In genomic region chr11:62555464-62556092, GRCh38 we compare ENCODE assay signal across 8 cellular contexts. TPM values are rescaled to one million over a fixed set of nuclear protein-coding genes. Genes with fewer than 3 reads are reported as not detected.
DNase-seq lines count a peak whose midpoint lies in the region; ATAC-seq, FAIRE-seq and TF ChIP-seq lines count a peak whose summit lies in the region.

No MANE protein-coding gene starts in this region.

- CTCF ChIA-PET in K562 (lab: Yijun Ruan, JAX; ENCODE audit: low intra/inter-chr PET ratio), result interaction anchor here (0.6 kb wide), 2 partner anchors 162 to 163 kb away, joined by 3 to 4 read pairs; no protein-coding TSS in a partner anchor

- TF ChIP-seq CTCF in K562 (IDR thresholded peaks at IDR 0.05 in 2 of 3, conservative IDR thresholded peaks at IDR 0.05 in 1 of 3; ENCODE audit: insufficient read depth in 2 of 3, low read depth in 1 of 3, low read length in 3 of 3), result no peak
- TF ChIP-seq CTCF in left lung (IDR thresholded peaks at IDR 0.05), result no peak

- no peak overlapping the region for H2AFZ ChIP-seq in K562 (ENCODE audit: low read depth, low read length)

- H3K36me3 ChIP-seq in K562 (ENCODE audit: control insufficient read depth, insufficient read depth, low read length) (peaks cover 42% of the 10 kb centered on the region), left lung (peaks cover 0 to 35% of the 10 kb centered on the region in 2 donors), thymus (ENCODE audit: control insufficient read depth, insufficient read depth) (peaks cover 23% of the 10 kb centered on the region)

- POLR2A ChIA-PET in K562 (lab: Yijun Ruan, JAX), result interaction anchor here (0.6 to 2.9 kb wide), 5 partner anchors 9 to 131 kb away, joined by 3 to 17 read pairs (median 3); partner anchors contain the start of gene AHNAK

- in situ Hi-C loops in K562 (cut with MboI), result loop anchor here (5.0 to 10.0 kb wide), 2 partner anchors 133 to 161 kb away; no protein-coding TSS in a partner anchor

- intact Hi-C loops in K562 (cut with micrococcal nuclease) (no loop called here), left lung (cut with DNase I) (no loop called here)

- H4K20me1 ChIP-seq in K562 (replicated peaks; ENCODE audit: control insufficient read depth, insufficient read depth, low read length), result no peaks in the 10 kb centered on the region; the same call in 1 of the 2 replicates

- TF ChIP-seq EP300 in K562 (IDR thresholded peaks at IDR 0.05; ENCODE audit: low read length), result no peak

- BruUV-seq in K562 (replicated peaks; lab: Mats Ljungman, UMichigan), result no TSS peak

- no peaks in the 10 kb centered on the region for H3K9me3 ChIP-seq in K562 (replicated peaks; ENCODE audit: control insufficient read depth, insufficient read depth, low read depth, low read length)
- no peaks in the 10 kb centered on the region for H3K9me3 ChIP-seq in left lung
- H3K9me3 ChIP-seq in thymus (ENCODE audit: control insufficient read depth), result no peaks in the 10 kb centered on the region

- no peaks in the 10 kb centered on the region for H3K27me3 ChIP-seq in K562 (ENCODE audit: control insufficient read depth in 2 of 2, insufficient read depth in 2 of 2, low read length in 2 of 2)
- H3K27me3 ChIP-seq in left lung, result no peaks in the 10 kb centered on the region
- H3K27me3 ChIP-seq in thymus (ENCODE audit: control insufficient read depth, insufficient read depth), result no peaks in the 10 kb centered on the region

- H3K4me3 ChIP-seq in K562 (no peak overlapping the region), left lung (peak overlapping the region in 1 of 2 donors; percentile 6), thymus (ENCODE audit: low read length) (no peak overlapping the region)

- 37% methylated on average over 4 of the region's 4 CpGs for WGBS in K562 (ENCODE audit: insufficient coverage, low coverage, missing lambda C conversion rate)
- WGBS in thymus, result 1% methylated on average over 4 of the region's 4 CpGs

- peak overlapping the region; percentile 13 to 81; a peak in 2 of 4 replicates for H3K9ac ChIP-seq in K562 (ENCODE audit: insufficient read depth in 1 of 2, low read depth in 2 of 2, low read length in 2 of 2)

- peaks cover 65 to 68% of the 10 kb centered on the region in 2 experiments for H3K4me1 ChIP-seq in K562 (replicated peaks in 1 of 2; ENCODE audit: control insufficient read depth in 2 of 2, insufficient read depth in 2 of 2, low read length in 2 of 2)
- H3K4me1 ChIP-seq in left lung, result peaks cover 57 to 96% of the 10 kb centered on the region in 2 donors
- H3K4me1 ChIP-seq in thymus (ENCODE audit: control insufficient read depth, insufficient read depth, low read length), result peaks cover 49% of the 10 kb centered on the region

- peak overlapping the region; percentile 44; the same call in 1 of the 2 replicates for H3K4me2 ChIP-seq in K562 (ENCODE audit: insufficient read depth, low read length)

- no peak for TF ChIP-seq RAD21 in K562 (CRISPR knock-in tag; conservative IDR thresholded peaks at IDR 0.05 in 1 of 2, IDR thresholded peaks at IDR 0.05 in 1 of 2)

- peak; percentile 81 for DNase-seq in SIG-M5 treated with dmso at 0.1 percent for 504 hours (lab: John Stamatoyannopoulos, UW; ENCODE audit: unreplicated experiment)
- peak in 2 of 4 experiments; percentile 56 to 63 for DNase-seq in K562 (ENCODE audit: extremely low read depth in 1 of 4, low spot score in 3 of 4)
- DNase-seq in left lung, result peak; percentile 78 to 80
- DNase-seq in NCI-H446 treated with DMSO at 0.1 percent for 48 hours (lab: John Stamatoyannopoulos, UW), result no peak
- no peak for DNase-seq in retina

- peak; percentile 17 for TF ChIP-seq POLR2A in GM15510 (IDR thresholded peaks at IDR 0.05; ENCODE audit: borderline replicate concordance, extremely low read depth, insufficient read length)
- TF ChIP-seq POLR2A in K562 (conservative IDR thresholded peaks at IDR 0.05), result no peak

- peaks cover 12% of the 10 kb centered on the region; the same call in 2 of the 3 replicates for H3K79me2 ChIP-seq in K562 (ENCODE audit: control insufficient read depth, insufficient read depth, low read length)

- peak; percentile 25 for ATAC-seq in HG02852 (IDR thresholded peaks at IDR 0.05; ENCODE audit: unreplicated experiment)
- ATAC-seq in K562, result no peak
- ATAC-seq in left lung, result peak; percentile 8

- H3K27ac ChIP-seq in K562 (ENCODE audit: extremely low read depth, low read depth, low read length) (peak overlapping the region; percentile 73), left lung (peak overlapping the region; percentile 95 to 97), thymus (ENCODE audit: low read depth) (peak overlapping the region; percentile 97)

- H3K9me1 ChIP-seq in K562 (ENCODE audit: control insufficient read depth, insufficient read depth, low read length), result no peaks in the 10 kb centered on the region

- FAIRE-seq in K562 (lab: Jason Lieb, UNC), result no peak

RNA-seq across cellular contexts. Expression of gene AHNAK, which starts 9.0 kb away (rescaled TPM):
- total RNA-seq in K562 (2011; cell fraction: chromatin; rRNA removed; ENCODE audit: low replicate concordance), result 39.7 and 135 TPM in 2 replicates
- 22.0 and 31.1 TPM in 2 replicates for total RNA-seq in K562 (2011; cell fraction: nucleolus; rRNA removed)
- total RNA-seq in K562 (2011; cell fraction: nucleoplasm; rRNA removed), result 33.6 and 34.6 TPM in 2 replicates
- 66.4 and 75.0 TPM in 2 replicates for total RNA-seq in K562 (2014; rRNA removed)
- total RNA-seq in K562 (2014; rRNA removed; fragmentation: Illumina TruSeq; extraction: Trizol), result 44.1 and 45.1 TPM in 2 replicates
- 71.3 and 71.7 TPM in 2 replicates for total RNA-seq in K562 (2015; rRNA removed; fragmentation: Illumina TruSeq; extraction: Trizol)
- 89.2 and 89.7 TPM in 2 replicates for total RNA-seq in K562 (2021)
- polyA plus RNA-seq in K562 (2011; rRNA removed), result 17.6 and 33.5 TPM in 2 replicates
- 5.7 and 18.0 TPM in 2 replicates for polyA plus RNA-seq in K562 (2011; cell fraction: cytosol; rRNA removed)
- 53.7 and 161 TPM in 2 replicates for polyA plus RNA-seq in K562 (2011; cell fraction: nucleus; rRNA removed)
- 43.6 and 58.2 TPM in 2 replicates for polyA plus RNA-seq in K562 (2012)
- polyA plus RNA-seq in K562 (2014; fragmentation: Illumina TruSeq; extraction: Trizol), result 35.3 and 45.0 TPM in 2 replicates
- polyA plus RNA-seq in K562 (2014; fragmentation: Nextera tagmentation; extraction: Ambion mirVana), result 1 to 10 TPM; 1.5 to 2.5 TPM
- 26.0 and 30.1 TPM in 2 replicates for polyA plus RNA-seq in K562 (2014; rRNA removed)
- 82.9 and 138 TPM in 2 replicates for polyA minus RNA-seq in K562 (2011; rRNA and poly(A)+ RNA removed)
- 55.4 and 84.5 TPM in 2 replicates for polyA minus RNA-seq in K562 (2011; cell fraction: cytosol; rRNA and poly(A)+ RNA removed)
- polyA minus RNA-seq in K562 (2011; cell fraction: nucleus; rRNA and poly(A)+ RNA removed), result 20.5 and 109 TPM in 2 replicates
- 100 to 1,000 TPM; 437 to 636 TPM for total RNA-seq in left lung
- polyA plus RNA-seq in thymus, result 35.8 TPM

RNA-seq across cellular contexts. Expression of gene EEF1G, which starts 18.1 kb away (rescaled TPM):
- total RNA-seq in K562 (2011; cell fraction: chromatin; rRNA removed; ENCODE audit: low replicate concordance), result 157 and 277 TPM in 2 replicates
- total RNA-seq in K562 (2011; cell fraction: nucleolus; rRNA removed), result 471 and 476 TPM in 2 replicates
- total RNA-seq in K562 (2011; cell fraction: nucleoplasm; rRNA removed), result 624 and 1,167 TPM in 2 replicates
- total RNA-seq in K562 (2014; rRNA removed) (2,058 and 2,269 TPM in 2 replicates), K562 (2014; rRNA removed; fragmentation: Illumina TruSeq; extraction: Trizol) (1,872 and 2,117 TPM in 2 replicates), K562 (2015; rRNA removed; fragmentation: Illumina TruSeq; extraction: Trizol) (2,017 and 2,035 TPM in 2 replicates), K562 (2021) (1,822 and 1,912 TPM in 2 replicates), left lung (1,000 to 10,000 TPM in 1 of 2 donors, 100 to 1,000 TPM in 1; 973 to 1,076 TPM)
- polyA plus RNA-seq in K562 (2011; rRNA removed) (2,098 and 2,266 TPM in 2 replicates), K562 (2014; fragmentation: Illumina TruSeq; extraction: Trizol) (1,982 and 2,349 TPM in 2 replicates), K562 (2014; fragmentation: Nextera tagmentation; extraction: Ambion mirVana) (1,000 to 10,000 TPM in 1 of 2 experiments, 100 to 1,000 TPM in 1; 985 to 1,460 TPM), K562 (2014; rRNA removed) (1,633 and 1,674 TPM in 2 replicates), thymus (1,365 TPM)
- 2,402 and 2,852 TPM in 2 replicates for polyA plus RNA-seq in K562 (2011; cell fraction: cytosol; rRNA removed)
- 1,113 and 1,374 TPM in 2 replicates for polyA plus RNA-seq in K562 (2011; cell fraction: nucleus; rRNA removed)
- polyA plus RNA-seq in K562 (2012), result 1,964 and 2,831 TPM in 2 replicates
- 1,497 and 1,545 TPM in 2 replicates for polyA minus RNA-seq in K562 (2011; rRNA and poly(A)+ RNA removed)
- polyA minus RNA-seq in K562 (2011; cell fraction: cytosol; rRNA and poly(A)+ RNA removed), result 1,399 and 1,500 TPM in 2 replicates
- 145 and 316 TPM in 2 replicates for polyA minus RNA-seq in K562 (2011; cell fraction: nucleus; rRNA and poly(A)+ RNA removed)

RNA-seq across cellular contexts. Expression of gene TUT1, which starts 35.7 kb away (rescaled TPM):
- 47.7 and 72.1 TPM in 2 replicates for total RNA-seq in K562 (2011; cell fraction: chromatin; rRNA removed; ENCODE audit: low replicate concordance)
- 38.0 and 41.8 TPM in 2 replicates for total RNA-seq in K562 (2011; cell fraction: nucleolus; rRNA removed)
- total RNA-seq in K562 (2011; cell fraction: nucleoplasm; rRNA removed), result 30.8 and 37.0 TPM in 2 replicates
- 18.5 and 20.9 TPM in 2 replicates for total RNA-seq in K562 (2014; rRNA removed)
- total RNA-seq in K562 (2014; rRNA removed; fragmentation: Illumina TruSeq; extraction: Trizol), result 7.2 and 9.6 TPM in 2 replicates
- 11.5 and 12.4 TPM in 2 replicates for total RNA-seq in K562 (2015; rRNA removed; fragmentation: Illumina TruSeq; extraction: Trizol)
- 38.9 and 44.3 TPM in 2 replicates for total RNA-seq in K562 (2021)
- polyA plus RNA-seq in K562 (2011; rRNA removed), result 15.7 and 31.2 TPM in 2 replicates
- 12.9 and 21.9 TPM in 2 replicates for polyA plus RNA-seq in K562 (2011; cell fraction: cytosol; rRNA removed)
- 57.1 and 64.8 TPM in 2 replicates for polyA plus RNA-seq in K562 (2011; cell fraction: nucleus; rRNA removed)
- 25.7 and 28.0 TPM in 2 replicates for polyA plus RNA-seq in K562 (2012)
- 22.8 and 26.7 TPM in 2 replicates for polyA plus RNA-seq in K562 (2014; fragmentation: Illumina TruSeq; extraction: Trizol)
- 1 to 10 TPM in 1 of 2 experiments, under 1 TPM in 1; 0.66 to 1.5 TPM for polyA plus RNA-seq in K562 (2014; fragmentation: Nextera tagmentation; extraction: Ambion mirVana)
- polyA plus RNA-seq in K562 (2014; rRNA removed), result 24.3 and 28.2 TPM in 2 replicates
- 12.0 and 15.6 TPM in 2 replicates for polyA minus RNA-seq in K562 (2011; rRNA and poly(A)+ RNA removed)
- polyA minus RNA-seq in K562 (2011; cell fraction: cytosol; rRNA and poly(A)+ RNA removed), result 8.6 and 12.8 TPM in 2 replicates
- 10.0 and 15.2 TPM in 2 replicates for polyA minus RNA-seq in K562 (2011; cell fraction: nucleus; rRNA and poly(A)+ RNA removed)
- 10 to 100 TPM; 12.6 to 19.8 TPM for total RNA-seq in left lung
- polyA plus RNA-seq in thymus, result 25.3 TPM

RNA-seq across cellular contexts. Expression of gene MTA2, which starts 46.1 kb away (rescaled TPM):
- total RNA-seq in K562 (2011; cell fraction: chromatin; rRNA removed; ENCODE audit: low replicate concordance), result 245 and 284 TPM in 2 replicates
- total RNA-seq in K562 (2011; cell fraction: nucleolus; rRNA removed), result 124 TPM in 2 replicates
- total RNA-seq in K562 (2011; cell fraction: nucleoplasm; rRNA removed), result 132 and 142 TPM in 2 replicates
- total RNA-seq in K562 (2014; rRNA removed) (185 and 203 TPM in 2 replicates), K562 (2014; rRNA removed; fragmentation: Illumina TruSeq; extraction: Trizol) (161 and 172 TPM in 2 replicates), K562 (2015; rRNA removed; fragmentation: Illumina TruSeq; extraction: Trizol) (195 and 217 TPM in 2 replicates), K562 (2021) (176 and 203 TPM in 2 replicates), left lung (10 to 100 TPM; 67.1 to 86.0 TPM)
- polyA plus RNA-seq in K562 (2011; rRNA removed) (36.0 and 48.6 TPM in 2 replicates), K562 (2014; fragmentation: Illumina TruSeq; extraction: Trizol) (190 and 220 TPM in 2 replicates), K562 (2014; fragmentation: Nextera tagmentation; extraction: Ambion mirVana) (1 to 10 TPM; 6.2 to 9.9 TPM), K562 (2014; rRNA removed) (121 and 125 TPM in 2 replicates), thymus (79.3 TPM)
- 40.7 and 41.9 TPM in 2 replicates for polyA plus RNA-seq in K562 (2011; cell fraction: cytosol; rRNA removed)
- polyA plus RNA-seq in K562 (2011; cell fraction: nucleus; rRNA removed), result 130 and 158 TPM in 2 replicates
- 115 and 136 TPM in 2 replicates for polyA plus RNA-seq in K562 (2012)
- 61.0 and 97.7 TPM in 2 replicates for polyA minus RNA-seq in K562 (2011; rRNA and poly(A)+ RNA removed)
- polyA minus RNA-seq in K562 (2011; cell fraction: cytosol; rRNA and poly(A)+ RNA removed), result 55.1 and 63.3 TPM in 2 replicates
- polyA minus RNA-seq in K562 (2011; cell fraction: nucleus; rRNA and poly(A)+ RNA removed), result 55.5 and 81.5 TPM in 2 replicates

RNA-seq across cellular contexts. Expression of gene EML3, which starts 57.0 kb away (rescaled TPM):
- 108 and 289 TPM in 2 replicates for total RNA-seq in K562 (2011; cell fraction: chromatin; rRNA removed; ENCODE audit: low replicate concordance)
- total RNA-seq in K562 (2011; cell fraction: nucleolus; rRNA removed), result 172 and 175 TPM in 2 replicates
- 130 TPM in 2 replicates for total RNA-seq in K562 (2011; cell fraction: nucleoplasm; rRNA removed)
- 26.4 and 31.7 TPM in 2 replicates for total RNA-seq in K562 (2014; rRNA removed)
- total RNA-seq in K562 (2014; rRNA removed; fragmentation: Illumina TruSeq; extraction: Trizol), result 12.6 and 16.7 TPM in 2 replicates
- total RNA-seq in K562 (2015; rRNA removed; fragmentation: Illumina TruSeq; extraction: Trizol), result 20.7 and 22.1 TPM in 2 replicates
- 77.3 and 90.5 TPM in 2 replicates for total RNA-seq in K562 (2021)
- polyA plus RNA-seq in K562 (2011; rRNA removed), result 36.8 and 50.2 TPM in 2 replicates
- polyA plus RNA-seq in K562 (2011; cell fraction: cytosol; rRNA removed), result 30.9 and 49.9 TPM in 2 replicates
- 239 and 311 TPM in 2 replicates for polyA plus RNA-seq in K562 (2011; cell fraction: nucleus; rRNA removed)
- polyA plus RNA-seq in K562 (2012), result 41.6 and 58.4 TPM in 2 replicates
- 27.9 and 31.2 TPM in 2 replicates for polyA plus RNA-seq in K562 (2014; fragmentation: Illumina TruSeq; extraction: Trizol)
- polyA plus RNA-seq in K562 (2014; fragmentation: Nextera tagmentation; extraction: Ambion mirVana), result under 1 TPM; 0.32 to 0.59 TPM
- polyA plus RNA-seq in K562 (2014; rRNA removed), result 49.5 and 64.2 TPM in 2 replicates
- 22.5 TPM in 2 replicates for polyA minus RNA-seq in K562 (2011; rRNA and poly(A)+ RNA removed)
- polyA minus RNA-seq in K562 (2011; cell fraction: cytosol; rRNA and poly(A)+ RNA removed), result 22.3 and 28.2 TPM in 2 replicates
- polyA minus RNA-seq in K562 (2011; cell fraction: nucleus; rRNA and poly(A)+ RNA removed), result 38.9 and 46.8 TPM in 2 replicates
- 10 to 100 TPM; 61.5 to 82.5 TPM for total RNA-seq in left lung
- 99.3 TPM for polyA plus RNA-seq in thymus

Comparison
In these comparisons a context has a peak if more than half of its experiments do, and no peak if none do; other contexts are left out.
1. DNase-seq: peak in SIG-M5 treated with dmso at 0.1 percent for 504 hours (single experiment) and left lung (2 of 2); none in NCI-H446 treated with DMSO at 0.1 percent for 48 hours (single experiment) and retina (single experiment).
2. Peak in every context shown above with its lines, with median percentiles within 50 percentile points of each other: H3K27ac ChIP-seq.